15 cellular contexts compared by ENCODE assay signal in genomic region chr10:124706876-124707516, GRCh38. TPM values are rescaled to one million over a fixed set of nuclear protein-coding genes. Genes with fewer than 3 reads are reported as not detected.
DNase-seq lines count a peak whose midpoint lies in the region; ATAC-seq and TF ChIP-seq lines count a peak whose summit lies in the region.
"Had no signal": no experiment of that assay in that cellular context is flagged by ENCODE, and none has a peak within 500 bp of the region (broad histone marks: within the 10 kb centered on the region; RNA-seq: fewer than 3 reads in every experiment).

No MANE protein-coding gene starts in this region.

- no peak for ATAC-seq in central memory CD8-positive, alpha-beta T cell (replicated peaks; ENCODE audit: extremely low read depth, poor library complexity, severe bottlenecking)
- ATAC-seq in naive thymus-derived CD8-positive, alpha-beta T cell = no peak
- ATAC-seq in upper lobe of right lung = no peak

- TF ChIP-seq CTCF in upper lobe of right lung (IDR thresholded peaks at IDR 0.05) = no peak

- H3K9me3 Mint-ChIP-seq in activated naive CD8-positive, alpha-beta T cell (ENCODE audit: low read depth) = no peaks in the 10 kb centered on the region
- no peaks in the 10 kb centered on the region for H3K9me3 Mint-ChIP-seq in activated naive CD8-positive, alpha-beta T cell treated with anti-CD3 and anti-CD28 coated beads for 36 hours
- no peaks in the 10 kb centered on the region for H3K9me3 Mint-ChIP-seq in central memory CD8-positive, alpha-beta T cell
- H3K9me3 Mint-ChIP-seq in naive thymus-derived CD8-positive, alpha-beta T cell = no peaks in the 10 kb centered on the region

- peaks cover 81% of the 10 kb centered on the region for H3K4me1 ChIP-seq in upper lobe of right lung

- H3K9me3 ChIP-seq in upper lobe of right lung = no peaks in the 10 kb centered on the region

- H3K4me3 ChIP-seq in upper lobe of right lung = no peak overlapping the region
- H3K4me3 ChIP-seq: hepatocyte had no signal

- H3K27me3 ChIP-seq in upper lobe of right lung = no peaks in the 10 kb centered on the region
- H3K27me3 ChIP-seq: hepatocyte had no signal

- intact Hi-C loops in upper lobe of right lung (cut with DNase I) = no loop called here

- POLR2A ChIA-PET in naive thymus-derived CD8-positive, alpha-beta T cell (lab: Charles Lee) = interaction anchor here (1.1 to 2.9 kb wide), 3 partner anchors 10 to 21 kb away, joined by 3 to 19 read pairs (median 9); no protein-coding TSS in a partner anchor

- no peak overlapping the region for H3K4me3 Mint-ChIP-seq in activated naive CD8-positive, alpha-beta T cell
- no peak overlapping the region for H3K4me3 Mint-ChIP-seq in activated naive CD8-positive, alpha-beta T cell treated with anti-CD3 and anti-CD28 coated beads for 36 hours
- peak overlapping the region; percentile 27 for H3K4me3 Mint-ChIP-seq in central memory CD8-positive, alpha-beta T cell
- H3K4me3 Mint-ChIP-seq in naive thymus-derived CD8-positive, alpha-beta T cell = peak overlapping the region in 1 of 10 donors; percentile 48

- no peaks in the 10 kb centered on the region for H3K36me3 ChIP-seq in upper lobe of right lung

- H3K27me3 Mint-ChIP-seq in activated naive CD8-positive, alpha-beta T cell = no peaks in the 10 kb centered on the region
- no peaks in the 10 kb centered on the region for H3K27me3 Mint-ChIP-seq in activated naive CD8-positive, alpha-beta T cell treated with anti-CD3 and anti-CD28 coated beads for 36 hours
- no peaks in the 10 kb centered on the region for H3K27me3 Mint-ChIP-seq in central memory CD8-positive, alpha-beta T cell
- no peaks in the 10 kb centered on the region for H3K27me3 Mint-ChIP-seq in naive thymus-derived CD8-positive, alpha-beta T cell

- H3K36me3 Mint-ChIP-seq in activated naive CD8-positive, alpha-beta T cell = peaks cover 5% of the 10 kb centered on the region
- peaks cover 18% of the 10 kb centered on the region for H3K36me3 Mint-ChIP-seq in activated naive CD8-positive, alpha-beta T cell treated with anti-CD3 and anti-CD28 coated beads for 36 hours
- peaks cover 27% of the 10 kb centered on the region for H3K36me3 Mint-ChIP-seq in central memory CD8-positive, alpha-beta T cell (ENCODE audit: insufficient read depth)
- peaks cover 0 to 15% (median 4%) of the 10 kb centered on the region in 3 donors for H3K36me3 Mint-ChIP-seq in naive thymus-derived CD8-positive, alpha-beta T cell

- DNase-seq in activated naive CD8-positive, alpha-beta T cell treated with anti-CD3 and anti-CD28 coated beads for 36 hours = no peak
- no peak for DNase-seq in central memory CD8-positive, alpha-beta T cell (ENCODE audit: low spot score in 2 of 2)
- peak in 1 of 10 donors; percentile 24 for DNase-seq in naive thymus-derived CD8-positive, alpha-beta T cell
- DNase-seq in upper lobe of right lung (no peak), GM19238 (ENCODE audit: insufficient read length, low spot score) (no peak), GDM1 (lab: John Stamatoyannopoulos, UW) (no peak), dermis blood vessel endothelial cell (no peak)
- DNase-seq: activated CD8-positive, alpha-beta memory T cell treated with anti-CD3 and anti-CD28 coated beads for 24 hours; amniotic stem cell; effector CD8-positive, alpha-beta T cell; midbrain; NCI-H187 treated with DMSO at 0.1 percent for 48 hours; retina had no signal

- H3K27ac ChIP-seq in upper lobe of right lung = peak overlapping the region; percentile 67

- H3K4me1 Mint-ChIP-seq in activated naive CD8-positive, alpha-beta T cell (ENCODE audit: low read depth) = peaks cover 76% of the 10 kb centered on the region
- H3K4me1 Mint-ChIP-seq in activated naive CD8-positive, alpha-beta T cell treated with anti-CD3 and anti-CD28 coated beads for 36 hours = peaks cover 46% of the 10 kb centered on the region
- H3K4me1 Mint-ChIP-seq in central memory CD8-positive, alpha-beta T cell = peaks cover 89% of the 10 kb centered on the region
- peaks cover 46 to 95% (median 82%) of the 10 kb centered on the region in 4 donors for H3K4me1 Mint-ChIP-seq in naive thymus-derived CD8-positive, alpha-beta T cell

- peak overlapping the region; percentile 41 for H3K27ac Mint-ChIP-seq in activated naive CD8-positive, alpha-beta T cell
- H3K27ac Mint-ChIP-seq in activated naive CD8-positive, alpha-beta T cell treated with anti-CD3 and anti-CD28 coated beads for 36 hours = no peak overlapping the region
- H3K27ac Mint-ChIP-seq in central memory CD8-positive, alpha-beta T cell (ENCODE audit: low read depth) = peak overlapping the region; percentile 97
- peak overlapping the region in 6 of 10 donors; percentile 43 to 90 (median 71) for H3K27ac Mint-ChIP-seq in naive thymus-derived CD8-positive, alpha-beta T cell

RNA-seq across cellular contexts. Expression of gene FAM53B, which starts 37.2 kb away (rescaled TPM):
- 1 to 10 TPM; 8.7 to 9.6 TPM for total RNA-seq in activated naive CD8-positive, alpha-beta T cell treated with anti-CD3 and anti-CD28 coated beads for 36 hours
- 10 to 100 TPM; 22.2 to 23.2 TPM for total RNA-seq in naive thymus-derived CD8-positive, alpha-beta T cell
- polyA plus RNA-seq in naive thymus-derived CD8-positive, alpha-beta T cell = 10 to 100 TPM in 2 of 3 donors, 1 to 10 TPM in 1; 2.4 to 15.1 (median 11.9) TPM
- 31.4 TPM for total RNA-seq in upper lobe of right lung
- total RNA-seq in dermis blood vessel endothelial cell = 30.5 and 36.5 TPM in 2 replicates
